In genomic region chr12:130300725-130301124, GRCh38 we compare ENCODE assay signal across 34 cellular contexts. TPM values are rescaled to one million over a fixed set of nuclear protein-coding genes. Genes with fewer than 3 reads are reported as not detected.
"Had no signal": no experiment of that assay in that cellular context is flagged by ENCODE, and none has a peak within 500 bp of the region (broad histone marks: within the 10 kb centered on the region; RNA-seq: fewer than 3 reads in every experiment).

No MANE protein-coding gene starts in this region.

- H3K27me3 Mint-ChIP-seq: activated CD4-positive, alpha-beta T cell treated with anti-CD3 and anti-CD28 coated beads, Interleukin-2, amount 10 ng/mL, durations not matched to agents 7 days and 5 days; activated T-cell treated with anti-CD3 and anti-CD28 coated beads, Interleukin-2, amount 50 U/mL, for 24 hours had no signal

- DNase-seq: activated CD4-positive, alpha-beta T cell treated with anti-CD3 and anti-CD28 coated beads for 36 hours; activated CD4-positive, alpha-beta T cell treated with anti-CD3 and anti-CD28 coated beads, Interleukin-2, amount 10 ng/mL, durations not matched to agents 7 days and 5 days; activated CD4-positive, alpha-beta T cell treated with anti-CD3 and anti-CD28 coated beads, Interleukin-2, amount 50 U/mL, for 48 hours; activated CD8-positive, alpha-beta T cell treated with anti-CD3 and anti-CD28 coated beads, Interleukin-2, amount 10 ng/mL, durations not matched to agents 7 days and 5 days; activated gamma-delta T cell treated with Interleukin-2 at 50 U/mL for 16 hours; activated naive CD4-positive, alpha-beta T cell treated with anti-CD3 and anti-CD28 coated beads for 36 hours; activated T-cell treated with anti-CD3 and anti-CD28 coated beads, Interleukin-2, amount 50 U/mL, for 24 hours; body of pancreas; central memory CD4-positive, alpha-beta T cell; MM.1S; MV-4-11; NCI-H1092; NCI-H146; NCI-H187; NCI-H2029 treated with DMSO at 0.1 percent for 48 hours; NCI-H2107; NCI-H2171; NCI-H510A; NCI-H526 treated with DMSO at 0.1 percent for 48 hours; NCI-H774; NK-92 treated with Interleukin-12 subunit alpha and Interleukin-12 subunit beta, amount 100 ng/mL, for 24 hours; PC-3; Peyer's patch; RPMI8226; SHP77 treated with DMSO at 0.1 percent for 48 hours; SK-N-SH had no signal

- H3K4me3 Mint-ChIP-seq: activated CD4-positive, alpha-beta T cell treated with anti-CD3 and anti-CD28 coated beads for 36 hours; activated CD4-positive, alpha-beta T cell treated with anti-CD3 and anti-CD28 coated beads, Interleukin-2, amount 10 ng/mL, durations not matched to agents 7 days and 5 days; activated CD8-positive, alpha-beta T cell treated with anti-CD3 and anti-CD28 coated beads, Interleukin-2, amount 10 ng/mL, durations not matched to agents 7 days and 5 days; activated naive CD4-positive, alpha-beta T cell treated with anti-CD3 and anti-CD28 coated beads for 36 hours; activated T-cell treated with anti-CD3 and anti-CD28 coated beads, Interleukin-2, amount 50 U/mL, for 24 hours; activated T-helper 1 cell treated with anti-CD3 and anti-CD28 coated beads, Interleukin-12 subunit alpha, Interleukin-12 subunit beta, Interleukin-2, Interleukin-4 antibody, amounts not matched to agents 30 ng/mL and 10 ng/mL and 1 ng/mL, durations not matched to agents 14 hours and 24 hours and 36 hours; T-helper 1 cell treated with Interleukin-12 subunit alpha and Interleukin-12 subunit beta and Interleukin-4 antibody, amounts not matched to agents 30 μg/mL and 1 μg/mL, for 36 hours; T-helper 2 cell treated with Interferon-gamma antibody and Interleukin-4, amounts not matched to agents 5 μg/mL and 100 μg/mL, for 36 hours; WTC11 had no signal

- H3K9me3 Mint-ChIP-seq: activated T-cell treated with anti-CD3 and anti-CD28 coated beads, Interleukin-2, amount 50 U/mL, for 24 hours had no signal

- H3K27ac Mint-ChIP-seq: activated CD4-positive, alpha-beta T cell treated with anti-CD3 and anti-CD28 coated beads for 36 hours; activated CD4-positive, alpha-beta T cell treated with anti-CD3 and anti-CD28 coated beads, Interleukin-2, amount 10 ng/mL, durations not matched to agents 7 days and 5 days; activated CD8-positive, alpha-beta T cell treated with anti-CD3 and anti-CD28 coated beads, Interleukin-2, amount 10 ng/mL, durations not matched to agents 7 days and 5 days; activated naive CD4-positive, alpha-beta T cell treated with anti-CD3 and anti-CD28 coated beads for 36 hours; activated naive CD4-positive, alpha-beta T cell treated with anti-CD3 and anti-CD28 coated beads, Interleukin-2, amount 50 U/mL, for 72 hours; activated T-cell treated with anti-CD3 and anti-CD28 coated beads, Interleukin-2, amount 50 U/mL, for 24 hours; activated T-helper 1 cell treated with anti-CD3 and anti-CD28 coated beads, Interleukin-12 subunit alpha, Interleukin-12 subunit beta, Interleukin-2, Interleukin-4 antibody, amounts not matched to agents 30 ng/mL and 10 ng/mL and 1 ng/mL, durations not matched to agents 14 hours and 24 hours and 36 hours; T-helper 1 cell treated with Interleukin-12 subunit alpha and Interleukin-12 subunit beta and Interleukin-4 antibody, amounts not matched to agents 30 μg/mL and 1 μg/mL, for 36 hours; T-helper 2 cell treated with Interferon-gamma antibody and Interleukin-4, amounts not matched to agents 5 μg/mL and 100 μg/mL, for 36 hours; WTC11 had no signal

- H3K36me3 Mint-ChIP-seq: activated naive CD4-positive, alpha-beta T cell treated with anti-CD3 and anti-CD28 coated beads, Interleukin-2, amount 50 U/mL, for 72 hours had no signal

- H3K4me1 Mint-ChIP-seq: activated CD4-positive, alpha-beta T cell treated with anti-CD3 and anti-CD28 coated beads for 36 hours; activated CD4-positive, alpha-beta T cell treated with anti-CD3 and anti-CD28 coated beads, Interleukin-2, amount 10 ng/mL, durations not matched to agents 7 days and 5 days; WTC11 had no signal

RNA-seq across cellular contexts. Expression of gene PIWIL1, which starts 37.0 kb away (rescaled TPM):
- total RNA-seq: activated CD4-positive, alpha-beta T cell treated with anti-CD3 and anti-CD28 coated beads for 36 hours; activated CD4-positive, alpha-beta T cell treated with anti-CD3 and anti-CD28 coated beads, Interleukin-2, amount 10 ng/mL, durations not matched to agents 7 days and 5 days; activated CD8-positive, alpha-beta T cell treated with anti-CD3 and anti-CD28 coated beads, Interleukin-2, amount 10 ng/mL, durations not matched to agents 7 days and 5 days; activated naive CD4-positive, alpha-beta T cell treated with anti-CD3 and anti-CD28 coated beads for 36 hours; activated naive CD4-positive, alpha-beta T cell treated with anti-CD3 and anti-CD28 coated beads, Interleukin-2, amount 50 U/mL, for 72 hours; activated T-helper 1 cell treated with anti-CD3 and anti-CD28 coated beads, Interleukin-12 subunit alpha, Interleukin-12 subunit beta, Interleukin-2, Interleukin-4 antibody, amounts not matched to agents 30 ng/mL and 10 ng/mL and 1 ng/mL, durations not matched to agents 14 hours and 24 hours and 36 hours; astrocyte; body of pancreas; LHCN-M2; PC-3; Peyer's patch; SJSA1; WTC11 had no signal
